ENCODE assay signal across 8 cellular contexts in the genomic region with DNA sequence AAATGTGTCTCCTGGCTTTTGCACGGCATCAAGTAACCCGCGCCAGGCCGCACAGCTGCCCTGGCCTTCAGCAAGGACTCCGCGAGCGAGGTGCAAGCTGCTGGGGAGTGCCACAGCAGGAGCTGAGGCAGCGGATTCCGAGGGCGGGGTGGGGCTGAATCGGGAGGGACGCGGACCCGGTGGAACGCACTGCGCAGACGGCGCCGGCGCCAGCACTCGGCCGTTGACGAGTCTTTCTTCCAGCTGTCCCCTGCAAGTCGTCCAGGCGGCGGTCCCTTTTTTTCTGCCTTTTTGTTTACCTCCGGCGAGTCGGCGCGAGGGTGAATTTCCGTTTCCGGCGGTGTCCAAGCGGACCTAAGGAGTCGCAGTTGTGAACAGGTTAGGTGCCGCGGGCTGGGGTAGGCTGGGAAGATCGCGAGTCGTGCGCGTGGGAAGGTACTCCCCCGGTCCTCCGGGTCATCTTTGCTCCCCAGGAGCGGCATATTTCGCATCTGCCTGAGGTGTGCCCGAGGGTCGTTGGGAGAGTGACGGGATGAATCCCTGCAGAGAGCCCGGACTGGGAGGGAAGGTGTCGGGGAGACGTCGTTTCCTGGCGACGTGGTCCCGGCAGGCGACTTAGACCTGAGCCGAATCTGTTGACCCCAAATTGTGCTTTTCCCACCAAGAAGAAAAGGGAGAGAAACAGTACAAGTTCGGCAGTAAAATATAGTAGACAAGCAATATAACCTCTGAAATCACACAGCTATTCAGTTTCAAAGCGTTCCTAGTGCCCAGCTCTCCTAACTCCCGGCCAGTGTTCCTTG.
DNase-seq lines count a peak whose midpoint lies in the region; ATAC-seq and TF ChIP-seq lines count a peak whose summit lies in the region.
"Not testable (repeated sequence)": the region's sequence is repeated elsewhere in the genome, so short reads cannot be mapped to it uniquely, and the experiment has no call there.

No MANE protein-coding gene starts in this region.

- peak; percentile 25 to 81 (median 51) for DNase-seq in CD8-positive, alpha-beta T cell
- DNase-seq in GM20000 (ENCODE audit: low spot score) (peak; percentile 31), HT-29 (ENCODE audit: low spot score) (peak; percentile 70), NT2/D1 (ENCODE audit: low read depth, low spot score) (peak; percentile 47), activated T-cell treated with anti-CD3 and anti-CD28 coated beads for 4 hours (peak; percentile 7), mesenteric fat pad (ENCODE audit: low spot score) (peak; percentile 90)
- DNase-seq in epithelial cell of proximal tubule (ENCODE audit: low read depth), result not testable (repeated sequence)
- peak; percentile 22 to 35 (median 23) for DNase-seq in stimulated activated CD4-positive, alpha-beta T cell treated with anti-CD3 and anti-CD28 coated beads, TNF-alpha, amount 100 ng/mL, for 1 hour (ENCODE audit: low read depth in 3 of 3, low spot score in 1 of 3)

- peak; percentile 64 for ATAC-seq in CD8-positive, alpha-beta T cell

- H3K9ac ChIP-seq in NT2/D1 (ENCODE audit: insufficient read length, low read depth), result peak overlapping the region; percentile 80

- peak overlapping the region; percentile 55 for H3K27ac Mint-ChIP-seq in CD8-positive, alpha-beta T cell

- intact Hi-C loops in CD8-positive, alpha-beta T cell (cut with DNase I, micrococcal nuclease), result not testable (repeated sequence)

- not testable (repeated sequence) for H3K36me3 ChIP-seq in CD8-positive, alpha-beta T cell (ENCODE audit: insufficient read depth, low read length); NT2/D1 (ENCODE audit: insufficient read depth, insufficient read length, low read length)

- not testable (repeated sequence) for H3K27me3 ChIP-seq in CD8-positive, alpha-beta T cell (ENCODE audit: insufficient read depth, low read length); NT2/D1 (ENCODE audit: insufficient read depth, insufficient read length)

- H3K9me3 ChIP-seq in CD8-positive, alpha-beta T cell (ENCODE audit: low read length); NT2/D1 (ENCODE audit: insufficient read depth, low read length): not testable (repeated sequence)

- H3K9me3 Mint-ChIP-seq in CD8-positive, alpha-beta T cell, result not testable (repeated sequence)

- H3K4me1 ChIP-seq in CD8-positive, alpha-beta T cell (ENCODE audit: insufficient read depth, low read length); NT2/D1 (ENCODE audit: insufficient read depth, insufficient read length): not testable (repeated sequence)

- H3K4me1 Mint-ChIP-seq in CD8-positive, alpha-beta T cell (ENCODE audit: low read depth), result not testable (repeated sequence)

- peak overlapping the region; percentile 51 for H3K4me3 ChIP-seq in CD8-positive, alpha-beta T cell (ENCODE audit: low read depth, low read length)
- H3K4me3 ChIP-seq in NT2/D1 (ENCODE audit: insufficient read length, low read depth) (peak overlapping the region; percentile 75), epithelial cell of proximal tubule (ENCODE audit: low read depth, low read length) (peak overlapping the region; percentile 89)

- POLR2A ChIA-PET in CD8-positive, alpha-beta T cell (lab: Charles Lee), result not testable (repeated sequence)

- not testable (repeated sequence) for H3K27me3 Mint-ChIP-seq in CD8-positive, alpha-beta T cell (ENCODE audit: low read depth)

- peak overlapping the region; percentile 95 for H3K4me3 Mint-ChIP-seq in CD8-positive, alpha-beta T cell

- peak overlapping the region; percentile 33 for H3K27ac ChIP-seq in CD8-positive, alpha-beta T cell (ENCODE audit: low read depth, low read length)

- not testable (repeated sequence) for H3K36me3 Mint-ChIP-seq in CD8-positive, alpha-beta T cell

- CTCF ChIA-PET in CD8-positive, alpha-beta T cell (lab: Charles Lee), result not testable (repeated sequence)

- not testable (repeated sequence) for TF ChIP-seq CTCF in CD8-positive, alpha-beta T cell (IDR thresholded peaks at IDR 0.05); GM20000 (IDR thresholded peaks at IDR 0.05; ENCODE audit: extremely low read depth, missing control alignments); epithelial cell of proximal tubule (conservative IDR thresholded peaks at IDR 0.05; ENCODE audit: low read depth, low read length)
